1 cellular context compared by ENCODE assay signal in the genomic region with DNA sequence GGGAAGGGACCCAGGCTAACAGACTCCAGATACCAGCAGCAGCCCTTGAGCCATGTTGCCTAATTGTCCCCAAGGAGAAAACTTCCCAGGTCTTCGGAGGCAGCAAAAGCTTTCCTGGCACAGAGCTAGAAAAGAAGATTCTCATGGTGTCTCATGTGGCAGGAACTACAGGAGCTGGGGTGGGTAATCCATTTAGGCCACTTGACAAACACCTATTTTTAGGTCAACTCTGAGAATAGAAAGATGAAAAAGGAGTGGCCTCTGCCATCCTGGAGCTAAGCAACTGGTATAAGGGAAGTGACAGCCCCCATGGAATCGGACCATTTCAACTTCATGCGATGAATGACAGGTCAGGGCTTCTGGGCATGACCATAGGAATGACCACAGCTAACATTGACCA. TPM values are rescaled to one million over a fixed set of nuclear protein-coding genes. Genes with fewer than 3 reads are reported as not detected.
"Had no signal": no experiment of that assay in that cellular context is flagged by ENCODE, and none has a peak within 500 bp of the region (broad histone marks: within the 10 kb centered on the region; RNA-seq: fewer than 3 reads in every experiment).

No MANE protein-coding gene starts in this region.

RNA-seq across cellular contexts. Expression of a gene that starts 16.8 kb away (rescaled TPM):
- polyA plus RNA-seq: IgD-negative memory B cell had no signal
